In genomic region chr17:67241719-67242341, GRCh38 we compare ENCODE assay signal across 21 cellular contexts. TPM values are rescaled to one million over a fixed set of nuclear protein-coding genes. Genes with fewer than 3 reads are reported as not detected.
DNase-seq lines count a peak whose midpoint lies in the region; ATAC-seq and TF ChIP-seq lines count a peak whose summit lies in the region.
"Had no signal": no experiment of that assay in that cellular context is flagged by ENCODE, and none has a peak within 500 bp of the region (broad histone marks: within the 10 kb centered on the region; RNA-seq: fewer than 3 reads in every experiment).

No MANE protein-coding gene starts in this region.

- CTCF ChIA-PET in CD8-positive, alpha-beta T cell (lab: Charles Lee), result no interaction called here

- no peaks in the 10 kb centered on the region for H3K27me3 ChIP-seq in CD4-positive, CD25-positive, alpha-beta regulatory T cell (ENCODE audit: control insufficient read depth, insufficient read depth, low read length)
- H3K27me3 ChIP-seq in CD8-positive, alpha-beta T cell (ENCODE audit: insufficient read depth, low read length), result no peaks in the 10 kb centered on the region
- no peaks in the 10 kb centered on the region for H3K27me3 ChIP-seq in lower lobe of right lung (ENCODE audit: low read depth)
- H3K27me3 ChIP-seq in spleen (replicated peaks in 1 of 7), result peaks cover 0 to 12% (median 0%) of the 10 kb centered on the region in 7 donors
- H3K27me3 ChIP-seq: upper lobe of right lung had no signal

- peak overlapping the region; percentile 54 for H3K4me3 ChIP-seq in CD4-positive, CD25-positive, alpha-beta regulatory T cell (ENCODE audit: low read depth, low read length)
- no peak overlapping the region for H3K4me3 ChIP-seq in CD8-positive, alpha-beta T cell (ENCODE audit: low read depth, low read length)
- H3K4me3 ChIP-seq in SK-N-MC (no peak overlapping the region), lower lobe of right lung (no peak overlapping the region), spleen (no peak overlapping the region)
- H3K4me3 ChIP-seq: upper lobe of right lung had no signal

- TF ChIP-seq POLR2A in spleen (IDR thresholded peaks at IDR 0.05), result no peak

- peak overlapping the region; percentile 7 to 55 (median 34) for H3K4me3 Mint-ChIP-seq in CD4-positive, CD25-positive, alpha-beta regulatory T cell
- H3K4me3 Mint-ChIP-seq in CD8-positive, alpha-beta T cell, result peak overlapping the region; percentile 26
- H3K4me3 Mint-ChIP-seq in immature natural killer cell, result peak overlapping the region; percentile 64 to 82 (median 79)
- H3K4me3 Mint-ChIP-seq: activated B cell treated with CpG ODN at 0.5 μM for 24 hours; B cell; stimulated activated naive B cell treated with anti-CD40 and anti-IgM and Interleukin-4, amounts not matched to agents 10 μg/mL and 1 μg/mL and 100 μg/mL, for 72 hours had no signal

- H3K27ac Mint-ChIP-seq in CD4-positive, CD25-positive, alpha-beta regulatory T cell, result peak overlapping the region; percentile 13 to 44 (median 19)
- H3K27ac Mint-ChIP-seq in CD8-positive, alpha-beta T cell, result no peak overlapping the region
- H3K27ac Mint-ChIP-seq in immature natural killer cell, result peak overlapping the region; percentile 64 to 94 (median 86)
- H3K27ac Mint-ChIP-seq: activated B cell treated with CpG ODN at 0.5 μM for 24 hours; B cell; stimulated activated naive B cell treated with anti-CD40 and anti-IgM and Interleukin-4, amounts not matched to agents 10 μg/mL and 1 μg/mL and 100 μg/mL, for 72 hours had no signal

- H3K27ac ChIP-seq in CD4-positive, CD25-positive, alpha-beta regulatory T cell (ENCODE audit: insufficient read depth, low read length, poor library complexity, severe bottlenecking), result no peak overlapping the region
- H3K27ac ChIP-seq in CD8-positive, alpha-beta T cell (ENCODE audit: low read depth, low read length), result no peak overlapping the region
- H3K27ac ChIP-seq in SK-N-MC (peak overlapping the region; percentile 61; the same call in 1 of the 2 replicates), lower lobe of right lung (no peak overlapping the region), spleen (peak overlapping the region in 1 of 8 donors; percentile 5)
- H3K27ac ChIP-seq: parathyroid adenoma, upper lobe of right lung had no signal

- no peaks in the 10 kb centered on the region for H3K9me3 ChIP-seq in CD4-positive, CD25-positive, alpha-beta regulatory T cell (ENCODE audit: control insufficient read depth in 2 of 2, low read length in 2 of 2)
- no peaks in the 10 kb centered on the region for H3K9me3 ChIP-seq in CD8-positive, alpha-beta T cell (ENCODE audit: low read length)
- H3K9me3 ChIP-seq in SK-N-MC (ENCODE audit: low read depth, low read length), result no peaks in the 10 kb centered on the region
- H3K9me3 ChIP-seq in lower lobe of right lung, result no peaks in the 10 kb centered on the region
- H3K9me3 ChIP-seq in spleen, result no peaks in the 10 kb centered on the region
- H3K9me3 ChIP-seq: upper lobe of right lung had no signal

- peaks cover 34 to 61% (median 51%) of the 10 kb centered on the region in 4 donors for H3K4me1 Mint-ChIP-seq in CD4-positive, CD25-positive, alpha-beta regulatory T cell
- H3K4me1 Mint-ChIP-seq in CD8-positive, alpha-beta T cell (ENCODE audit: low read depth), result peaks cover 58% of the 10 kb centered on the region
- H3K4me1 Mint-ChIP-seq in immature natural killer cell, result peaks cover 61 to 70% of the 10 kb centered on the region in 2 donors

- no peak for ATAC-seq in CD4-positive, CD25-positive, alpha-beta regulatory T cell (ENCODE audit: low read depth in 2 of 2)
- ATAC-seq in CD8-positive, alpha-beta T cell, result no peak
- ATAC-seq in stimulated activated naive CD8-positive, alpha-beta T cell treated with anti-CD3 and anti-CD28 coated beads, Interleukin-15, Interleukin-2, amounts not matched to agents 100 U/mL and 50 U/mL, for 24 hours, result no peak
- no peak for ATAC-seq in lower lobe of right lung
- ATAC-seq: left colon; Panc1; SK-N-SH treated with all-trans-retinoic acid at 6 μM for 48 hours; stimulated activated naive B cell treated with anti-CD40 and anti-IgM and Interleukin-4, amounts not matched to agents 10 μg/mL and 1 μg/mL and 100 μg/mL, for 72 hours; upper lobe of right lung had no signal

- no peak for DNase-seq in CD4-positive, CD25-positive, alpha-beta regulatory T cell
- DNase-seq in CD8-positive, alpha-beta T cell, result no peak
- no peak for DNase-seq in SK-N-MC (ENCODE audit: low read depth, low spot score)
- peak; percentile 37 to 54 (median 47) for DNase-seq in immature natural killer cell
- DNase-seq in stimulated activated naive CD8-positive, alpha-beta T cell treated with anti-CD3 and anti-CD28 coated beads, Interleukin-15, Interleukin-2, amounts not matched to agents 100 U/mL and 50 U/mL, for 24 hours, result no peak
- no peak for DNase-seq in lower lobe of right lung
- DNase-seq in spleen, result no peak
- DNase-seq in stimulated activated CD8-positive, alpha-beta memory T cell treated with anti-CD3 and anti-CD28 coated beads, Interleukin-4, amount 100 ng/mL, for 48 hours, result no peak
- DNase-seq: activated B cell treated with CpG ODN at 0.5 μM for 24 hours; DMS79; foreskin fibroblast; left colon; NCI-H2081 treated with DMSO at 0.1 percent for 48 hours; NCI-H69; small intestine; stimulated activated naive B cell treated with anti-CD40 and anti-IgM and Interleukin-4, amounts not matched to agents 10 μg/mL and 1 μg/mL and 100 μg/mL, for 72 hours; upper lobe of right lung had no signal

- peaks cover 27% of the 10 kb centered on the region for H3K36me3 ChIP-seq in CD4-positive, CD25-positive, alpha-beta regulatory T cell (ENCODE audit: control insufficient read depth, insufficient read depth, low read length)
- peaks cover under 1% of the 10 kb centered on the region for H3K36me3 ChIP-seq in CD8-positive, alpha-beta T cell (ENCODE audit: insufficient read depth, low read length)
- H3K36me3 ChIP-seq in SK-N-MC (ENCODE audit: insufficient read depth, low read length), result peaks cover 47% of the 10 kb centered on the region
- H3K36me3 ChIP-seq in lower lobe of right lung, result peaks cover 39% of the 10 kb centered on the region
- peaks cover 0 to 53% (median 33%) of the 10 kb centered on the region in 6 donors for H3K36me3 ChIP-seq in spleen

- no peaks in the 10 kb centered on the region for H3K9me3 Mint-ChIP-seq in CD4-positive, CD25-positive, alpha-beta regulatory T cell
- no peaks in the 10 kb centered on the region for H3K9me3 Mint-ChIP-seq in CD8-positive, alpha-beta T cell
- H3K9me3 Mint-ChIP-seq in immature natural killer cell, result no peaks in the 10 kb centered on the region
- H3K9me3 Mint-ChIP-seq: activated B cell treated with CpG ODN at 0.5 μM for 24 hours; stimulated activated naive B cell treated with anti-CD40 and anti-IgM and Interleukin-4, amounts not matched to agents 10 μg/mL and 1 μg/mL and 100 μg/mL, for 72 hours had no signal

- POLR2A ChIA-PET in CD8-positive, alpha-beta T cell (lab: Charles Lee), result no interaction called here

- no peak for TF ChIP-seq CTCF in CD8-positive, alpha-beta T cell (IDR thresholded peaks at IDR 0.05)
- TF ChIP-seq CTCF in lower lobe of right lung (IDR thresholded peaks at IDR 0.05) (no peak), spleen (IDR thresholded peaks at IDR 0.05 in 8 of 11, conservative IDR thresholded peaks at IDR 0.05 in 3 of 11) (no peak)

- H3K9ac ChIP-seq in SK-N-MC (ENCODE audit: insufficient read length), result no peak overlapping the region
- H3K9ac ChIP-seq: parathyroid adenoma had no signal

- peaks cover 51% of the 10 kb centered on the region for H3K4me1 ChIP-seq in CD4-positive, CD25-positive, alpha-beta regulatory T cell (ENCODE audit: control insufficient read depth, insufficient read depth, low read length, poor library complexity, severe bottlenecking)
- peaks cover 37% of the 10 kb centered on the region for H3K4me1 ChIP-seq in CD8-positive, alpha-beta T cell (ENCODE audit: insufficient read depth, low read length)
- peaks cover 65% of the 10 kb centered on the region for H3K4me1 ChIP-seq in lower lobe of right lung
- H3K4me1 ChIP-seq in spleen, result peaks cover 39 to 77% (median 61%) of the 10 kb centered on the region in 6 donors

- WGBS in spleen, 5 donors, result 82 to 93% (median 85%) methylated on average over 7 of the region's 7 CpGs

- intact Hi-C loops in CD8-positive, alpha-beta T cell (cut with DNase I, micrococcal nuclease), result loop anchor here (5.0 to 10.0 kb wide), 4 partner anchors 120 to 783 kb away; partner anchors contain the start of genes NOL11 (in 1 of the 2) and PSMD12 (in 1 of the 2)
- intact Hi-C loops in lower lobe of right lung (cut with DNase I), result no loop called here
- intact Hi-C loops in spleen (cut with DNase I; ENCODE audit: low total_unique reads), result no loop called here

- H3K36me3 Mint-ChIP-seq in CD4-positive, CD25-positive, alpha-beta regulatory T cell, result peaks cover 18% of the 10 kb centered on the region
- H3K36me3 Mint-ChIP-seq in CD8-positive, alpha-beta T cell, result peaks cover 50% of the 10 kb centered on the region
- peaks cover 9 to 22% (median 15%) of the 10 kb centered on the region in 3 donors for H3K36me3 Mint-ChIP-seq in immature natural killer cell

- H3K27me3 Mint-ChIP-seq in CD4-positive, CD25-positive, alpha-beta regulatory T cell, result no peaks in the 10 kb centered on the region
- no peaks in the 10 kb centered on the region for H3K27me3 Mint-ChIP-seq in CD8-positive, alpha-beta T cell (ENCODE audit: low read depth)
- H3K27me3 Mint-ChIP-seq in immature natural killer cell (ENCODE audit: low read depth in 3 of 3), result peaks cover 4 to 18% (median 6%) of the 10 kb centered on the region in 3 donors
- H3K27me3 Mint-ChIP-seq: activated B cell treated with CpG ODN at 0.5 μM for 24 hours, B cell had no signal

RNA-seq across cellular contexts. Expression of gene HELZ, which starts 3.2 kb away (rescaled TPM):
- total RNA-seq in CD4-positive, CD25-positive, alpha-beta regulatory T cell, result 130 TPM
- 10 to 100 TPM; 48.3 to 57.9 (median 53.6) TPM for polyA plus RNA-seq in CD4-positive, CD25-positive, alpha-beta regulatory T cell
- 100 to 1,000 TPM; 108 to 116 TPM for total RNA-seq in CD8-positive, alpha-beta T cell
- polyA plus RNA-seq in immature natural killer cell (100 to 1,000 TPM in 1 of 3 donors, 10 to 100 TPM in 2; 41.4 to 121 (median 44.2) TPM), spleen (1 to 10 TPM; 2.5 to 4.2 (median 2.8) TPM)
- total RNA-seq in lower lobe of right lung (68.9 TPM), spleen (100 to 1,000 TPM in 2 of 7 donors, 10 to 100 TPM in 5; 74.2 to 154 (median 92.6) TPM)

Comparison
In these comparisons a context has a peak if more than half of its experiments do, and no peak if none do; other contexts are left out.
1. DNase-seq: peak in immature natural killer cell (3 of 3); none in CD4-positive, CD25-positive, alpha-beta regulatory T cell (0 of 3), CD8-positive, alpha-beta T cell (0 of 7), SK-N-MC (single experiment), stimulated activated naive CD8-positive, alpha-beta T cell treated with anti-CD3 and anti-CD28 coated beads, Interleukin-15, Interleukin-2, amounts not matched to agents 100 U/mL and 50 U/mL, for 24 hours (single experiment), lower lobe of right lung (single experiment), spleen (single experiment) and stimulated activated CD8-positive, alpha-beta memory T cell treated with anti-CD3 and anti-CD28 coated beads, Interleukin-4, amount 100 ng/mL, for 48 hours (single experiment).
2. H3K4me3 Mint-ChIP-seq: peak in every context shown above with its lines; median percentile 79 in immature natural killer cell; 34 in CD4-positive, CD25-positive, alpha-beta regulatory T cell; 26 in CD8-positive, alpha-beta T cell.
3. intact Hi-C loops: an anchor here in CD8-positive, alpha-beta T cell (5.0 to 10.0 kb wide); none called in lower lobe of right lung and spleen.